ENCODE assay signal across 1 cellular context in the genomic region with DNA sequence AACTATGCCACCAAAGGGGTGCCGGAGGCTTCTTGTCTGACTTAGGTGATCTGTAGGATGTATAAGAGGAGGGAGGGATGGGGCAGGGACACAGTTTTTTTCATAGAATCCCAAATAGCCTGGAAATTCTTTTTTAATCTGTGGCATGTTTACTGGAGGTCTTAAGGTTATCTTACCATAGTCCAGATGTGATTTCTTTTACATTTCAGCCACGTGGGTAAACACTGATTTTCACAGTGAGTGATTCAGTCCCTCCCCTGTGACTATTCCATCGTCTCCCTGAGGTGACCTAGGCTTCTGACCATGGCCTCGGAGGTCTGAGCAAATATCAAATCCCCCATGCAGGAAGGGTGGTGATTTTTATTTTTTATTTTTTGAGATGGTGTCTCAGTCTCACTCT.
TF ChIP-seq lines count a peak whose summit lies in the region.

No MANE protein-coding gene starts in this region.

TF ChIP-seq in HepG2, 621 proteins besides CTCF, POLR2A, EP300 and RAD21 (continued from another document):
- TF ChIP-seq PITX1 (CRISPR knock-in tag; IDR thresholded peaks at IDR 0.05) (peak; percentile 46; the same call in 1 of the 2 replicates), ETV6 (CRISPR knock-in tag; conservative IDR thresholded peaks at IDR 0.05) (no peak), FOXJ3 (CRISPR knock-in tag; IDR thresholded peaks at IDR 0.05; ENCODE audit: borderline replicate concordance) (peak; percentile 23; the same call in 1 of the 2 replicates), SOX6 (IDR thresholded peaks at IDR 0.05) (no peak), SOX6 (CRISPR knock-in tag; IDR thresholded peaks at IDR 0.05) (peak; percentile 39; the same call in 1 of the 2 replicates), NR2F6 (IDR thresholded peaks at IDR 0.05) (peak; percentile 94), NR2F6 (CRISPR knock-in tag; IDR thresholded peaks at IDR 0.05) (peak; percentile 93), SOX5 (CRISPR knock-in tag; IDR thresholded peaks at IDR 0.05; ENCODE audit: borderline replicate concordance) (0 out of 2 replicates have a peak, but pooled peaks have one; percentile 22), NR2F1 (CRISPR knock-in tag; IDR thresholded peaks at IDR 0.05) (peak; percentile 69 to 88; a peak in 3 of 4 replicates), TMF1 (CRISPR knock-in tag; IDR thresholded peaks at IDR 0.05; ENCODE audit: low read depth) (no peak), ZNF263 (CRISPR knock-in tag; IDR thresholded peaks at IDR 0.05) (no peak), RARA (CRISPR knock-in tag; IDR thresholded peaks at IDR 0.05) (peak; percentile 43; the same call in 1 of the 2 replicates), TBX2 (CRISPR knock-in tag; IDR thresholded peaks at IDR 0.05; ENCODE audit: borderline replicate concordance) (peak; percentile 31; the same call in 1 of the 2 replicates), FOSL2 (CRISPR knock-in tag; IDR thresholded peaks at IDR 0.05) (peak; percentile 36), GFI1 (CRISPR knock-in tag; IDR thresholded peaks at IDR 0.05; ENCODE audit: borderline replicate concordance) (peak; percentile 99), FOXA1 (IDR thresholded peaks at IDR 0.05) (no peak), FOXA1 (CRISPR knock-in tag; IDR thresholded peaks at IDR 0.05) (peak; percentile 73), SIX4 (CRISPR knock-in tag; IDR thresholded peaks at IDR 0.05) (no peak), HDAC2 (CRISPR knock-in tag; IDR thresholded peaks at IDR 0.05) (peak; percentile 47; the same call in 1 of the 2 replicates)
- TF ChIP-seq, protein P1, sequence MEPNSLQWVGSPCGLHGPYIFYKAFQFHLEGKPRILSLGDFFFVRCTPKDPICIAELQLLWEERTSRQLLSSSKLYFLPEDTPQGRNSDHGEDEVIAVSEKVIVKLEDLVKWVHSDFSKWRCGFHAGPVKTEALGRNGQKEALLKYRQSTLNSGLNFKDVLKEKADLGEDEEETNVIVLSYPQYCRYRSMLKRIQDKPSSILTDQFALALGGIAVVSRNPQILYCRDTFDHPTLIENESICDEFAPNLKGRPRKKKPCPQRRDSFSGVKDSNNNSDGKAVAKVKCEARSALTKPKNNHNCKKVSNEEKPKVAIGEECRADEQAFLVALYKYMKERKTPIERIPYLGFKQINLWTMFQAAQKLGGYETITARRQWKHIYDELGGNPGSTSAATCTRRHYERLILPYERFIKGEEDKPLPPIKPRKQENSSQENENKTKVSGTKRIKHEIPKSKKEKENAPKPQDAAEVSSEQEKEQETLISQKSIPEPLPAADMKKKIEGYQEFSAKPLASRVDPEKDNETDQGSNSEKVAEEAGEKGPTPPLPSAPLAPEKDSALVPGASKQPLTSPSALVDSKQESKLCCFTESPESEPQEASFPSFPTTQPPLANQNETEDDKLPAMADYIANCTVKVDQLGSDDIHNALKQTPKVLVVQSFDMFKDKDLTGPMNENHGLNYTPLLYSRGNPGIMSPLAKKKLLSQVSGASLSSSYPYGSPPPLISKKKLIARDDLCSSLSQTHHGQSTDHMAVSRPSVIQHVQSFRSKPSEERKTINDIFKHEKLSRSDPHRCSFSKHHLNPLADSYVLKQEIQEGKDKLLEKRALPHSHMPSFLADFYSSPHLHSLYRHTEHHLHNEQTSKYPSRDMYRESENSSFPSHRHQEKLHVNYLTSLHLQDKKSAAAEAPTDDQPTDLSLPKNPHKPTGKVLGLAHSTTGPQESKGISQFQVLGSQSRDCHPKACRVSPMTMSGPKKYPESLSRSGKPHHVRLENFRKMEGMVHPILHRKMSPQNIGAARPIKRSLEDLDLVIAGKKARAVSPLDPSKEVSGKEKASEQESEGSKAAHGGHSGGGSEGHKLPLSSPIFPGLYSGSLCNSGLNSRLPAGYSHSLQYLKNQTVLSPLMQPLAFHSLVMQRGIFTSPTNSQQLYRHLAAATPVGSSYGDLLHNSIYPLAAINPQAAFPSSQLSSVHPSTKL (CRISPR knock-in tag; IDR thresholded peaks at IDR 0.05), result peak; percentile 55; the same call in 1 of the 2 replicates
- TF ChIP-seq, protein P2, sequence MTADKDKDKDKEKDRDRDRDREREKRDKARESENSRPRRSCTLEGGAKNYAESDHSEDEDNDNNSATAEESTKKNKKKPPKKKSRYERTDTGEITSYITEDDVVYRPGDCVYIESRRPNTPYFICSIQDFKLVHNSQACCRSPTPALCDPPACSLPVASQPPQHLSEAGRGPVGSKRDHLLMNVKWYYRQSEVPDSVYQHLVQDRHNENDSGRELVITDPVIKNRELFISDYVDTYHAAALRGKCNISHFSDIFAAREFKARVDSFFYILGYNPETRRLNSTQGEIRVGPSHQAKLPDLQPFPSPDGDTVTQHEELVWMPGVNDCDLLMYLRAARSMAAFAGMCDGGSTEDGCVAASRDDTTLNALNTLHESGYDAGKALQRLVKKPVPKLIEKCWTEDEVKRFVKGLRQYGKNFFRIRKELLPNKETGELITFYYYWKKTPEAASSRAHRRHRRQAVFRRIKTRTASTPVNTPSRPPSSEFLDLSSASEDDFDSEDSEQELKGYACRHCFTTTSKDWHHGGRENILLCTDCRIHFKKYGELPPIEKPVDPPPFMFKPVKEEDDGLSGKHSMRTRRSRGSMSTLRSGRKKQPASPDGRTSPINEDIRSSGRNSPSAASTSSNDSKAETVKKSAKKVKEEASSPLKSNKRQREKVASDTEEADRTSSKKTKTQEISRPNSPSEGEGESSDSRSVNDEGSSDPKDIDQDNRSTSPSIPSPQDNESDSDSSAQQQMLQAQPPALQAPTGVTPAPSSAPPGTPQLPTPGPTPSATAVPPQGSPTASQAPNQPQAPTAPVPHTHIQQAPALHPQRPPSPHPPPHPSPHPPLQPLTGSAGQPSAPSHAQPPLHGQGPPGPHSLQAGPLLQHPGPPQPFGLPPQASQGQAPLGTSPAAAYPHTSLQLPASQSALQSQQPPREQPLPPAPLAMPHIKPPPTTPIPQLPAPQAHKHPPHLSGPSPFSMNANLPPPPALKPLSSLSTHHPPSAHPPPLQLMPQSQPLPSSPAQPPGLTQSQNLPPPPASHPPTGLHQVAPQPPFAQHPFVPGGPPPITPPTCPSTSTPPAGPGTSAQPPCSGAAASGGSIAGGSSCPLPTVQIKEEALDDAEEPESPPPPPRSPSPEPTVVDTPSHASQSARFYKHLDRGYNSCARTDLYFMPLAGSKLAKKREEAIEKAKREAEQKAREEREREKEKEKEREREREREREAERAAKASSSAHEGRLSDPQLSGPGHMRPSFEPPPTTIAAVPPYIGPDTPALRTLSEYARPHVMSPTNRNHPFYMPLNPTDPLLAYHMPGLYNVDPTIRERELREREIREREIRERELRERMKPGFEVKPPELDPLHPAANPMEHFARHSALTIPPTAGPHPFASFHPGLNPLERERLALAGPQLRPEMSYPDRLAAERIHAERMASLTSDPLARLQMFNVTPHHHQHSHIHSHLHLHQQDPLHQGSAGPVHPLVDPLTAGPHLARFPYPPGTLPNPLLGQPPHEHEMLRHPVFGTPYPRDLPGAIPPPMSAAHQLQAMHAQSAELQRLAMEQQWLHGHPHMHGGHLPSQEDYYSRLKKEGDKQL (CRISPR knock-in tag; IDR thresholded peaks at IDR 0.05; ENCODE audit: low read depth), result peak; percentile 95
- TF ChIP-seq, protein P3, sequence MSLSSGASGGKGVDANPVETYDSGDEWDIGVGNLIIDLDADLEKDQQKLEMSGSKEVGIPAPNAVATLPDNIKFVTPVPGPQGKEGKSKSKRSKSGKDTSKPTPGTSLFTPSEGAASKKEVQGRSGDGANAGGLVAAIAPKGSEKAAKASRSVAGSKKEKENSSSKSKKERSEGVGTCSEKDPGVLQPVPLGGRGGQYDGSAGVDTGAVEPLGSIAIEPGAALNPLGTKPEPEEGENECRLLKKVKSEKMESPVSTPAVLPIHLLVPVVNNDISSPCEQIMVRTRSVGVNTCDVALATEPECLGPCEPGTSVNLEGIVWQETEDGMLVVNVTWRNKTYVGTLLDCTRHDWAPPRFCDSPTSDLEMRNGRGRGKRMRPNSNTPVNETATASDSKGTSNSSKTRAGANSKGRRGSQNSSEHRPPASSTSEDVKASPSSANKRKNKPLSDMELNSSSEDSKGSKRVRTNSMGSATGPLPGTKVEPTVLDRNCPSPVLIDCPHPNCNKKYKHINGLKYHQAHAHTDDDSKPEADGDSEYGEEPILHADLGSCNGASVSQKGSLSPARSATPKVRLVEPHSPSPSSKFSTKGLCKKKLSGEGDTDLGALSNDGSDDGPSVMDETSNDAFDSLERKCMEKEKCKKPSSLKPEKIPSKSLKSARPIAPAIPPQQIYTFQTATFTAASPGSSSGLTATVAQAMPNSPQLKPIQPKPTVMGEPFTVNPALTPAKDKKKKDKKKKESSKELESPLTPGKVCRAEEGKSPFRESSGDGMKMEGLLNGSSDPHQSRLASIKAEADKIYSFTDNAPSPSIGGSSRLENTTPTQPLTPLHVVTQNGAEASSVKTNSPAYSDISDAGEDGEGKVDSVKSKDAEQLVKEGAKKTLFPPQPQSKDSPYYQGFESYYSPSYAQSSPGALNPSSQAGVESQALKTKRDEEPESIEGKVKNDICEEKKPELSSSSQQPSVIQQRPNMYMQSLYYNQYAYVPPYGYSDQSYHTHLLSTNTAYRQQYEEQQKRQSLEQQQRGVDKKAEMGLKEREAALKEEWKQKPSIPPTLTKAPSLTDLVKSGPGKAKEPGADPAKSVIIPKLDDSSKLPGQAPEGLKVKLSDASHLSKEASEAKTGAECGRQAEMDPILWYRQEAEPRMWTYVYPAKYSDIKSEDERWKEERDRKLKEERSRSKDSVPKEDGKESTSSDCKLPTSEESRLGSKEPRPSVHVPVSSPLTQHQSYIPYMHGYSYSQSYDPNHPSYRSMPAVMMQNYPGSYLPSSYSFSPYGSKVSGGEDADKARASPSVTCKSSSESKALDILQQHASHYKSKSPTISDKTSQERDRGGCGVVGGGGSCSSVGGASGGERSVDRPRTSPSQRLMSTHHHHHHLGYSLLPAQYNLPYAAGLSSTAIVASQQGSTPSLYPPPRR (CRISPR knock-in tag; IDR thresholded peaks at IDR 0.05; ENCODE audit: borderline replicate concordance), result peak; percentile 81; the same call in 1 of the 2 replicates
- TF ChIP-seq, protein P4, sequence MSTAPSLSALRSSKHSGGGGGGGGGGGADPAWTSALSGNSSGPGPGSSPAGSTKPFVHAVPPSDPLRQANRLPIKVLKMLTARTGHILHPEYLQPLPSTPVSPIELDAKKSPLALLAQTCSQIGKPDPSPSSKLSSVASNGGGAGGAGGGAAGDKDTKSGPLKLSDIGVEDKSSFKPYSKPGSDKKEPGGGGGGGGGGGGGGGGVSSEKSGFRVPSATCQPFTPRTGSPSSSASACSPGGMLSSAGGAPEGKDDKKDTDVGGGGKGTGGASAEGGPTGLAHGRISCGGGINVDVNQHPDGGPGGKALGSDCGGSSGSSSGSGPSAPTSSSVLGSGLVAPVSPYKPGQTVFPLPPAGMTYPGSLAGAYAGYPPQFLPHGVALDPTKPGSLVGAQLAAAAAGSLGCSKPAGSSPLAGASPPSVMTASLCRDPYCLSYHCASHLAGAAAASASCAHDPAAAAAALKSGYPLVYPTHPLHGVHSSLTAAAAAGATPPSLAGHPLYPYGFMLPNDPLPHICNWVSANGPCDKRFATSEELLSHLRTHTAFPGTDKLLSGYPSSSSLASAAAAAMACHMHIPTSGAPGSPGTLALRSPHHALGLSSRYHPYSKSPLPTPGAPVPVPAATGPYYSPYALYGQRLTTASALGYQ (CRISPR knock-in tag; IDR thresholded peaks at IDR 0.05), result peak; percentile 68
